12 cellular contexts compared by ENCODE assay signal in the genomic region with DNA sequence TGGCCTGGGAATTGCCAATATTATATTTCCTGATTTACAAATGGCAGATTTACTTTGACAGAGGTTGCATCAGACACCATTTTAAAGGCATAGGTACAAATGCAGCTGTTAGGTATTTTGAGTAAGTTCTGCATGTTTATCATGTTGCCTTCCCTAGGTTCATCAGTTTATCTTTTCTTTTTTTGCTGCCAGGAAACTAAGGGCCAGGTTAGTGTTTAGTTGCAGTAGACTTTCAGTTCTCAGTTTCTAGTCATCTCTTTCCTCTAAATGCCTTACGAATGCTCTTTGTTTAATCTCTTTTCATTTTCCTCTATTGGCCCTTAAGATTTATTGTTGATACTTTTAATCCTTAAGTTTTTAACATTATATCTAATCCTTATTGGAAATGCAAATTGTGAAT.
A peak's percentile ranks its signal among the peaks of the same experiment; 100 is the strongest.
DNase-seq lines count a peak whose midpoint lies in the region; ATAC-seq and TF ChIP-seq lines count a peak whose summit lies in the region.
"Had no signal": no experiment of that assay in that cellular context is flagged by ENCODE, and none has a peak within 500 bp of the region (broad histone marks: within the 10 kb centered on the region; RNA-seq: fewer than 3 reads in every experiment).

No MANE protein-coding gene starts in this region.

- TF ChIP-seq CTCF in neural crest cell (conservative IDR thresholded peaks at IDR 0.05) (no peak), RWPE1 (conservative IDR thresholded peaks at IDR 0.05; ENCODE audit: low read depth) (no peak)

- peak overlapping the region; percentile 41 for H3K27ac Mint-ChIP-seq in activated naive CD4-positive, alpha-beta T cell treated with anti-CD3 and anti-CD28 coated beads, Interleukin-2, amount 50 U/mL, for 24 hours
- H3K27ac Mint-ChIP-seq in activated naive CD4-positive, alpha-beta T cell treated with anti-CD3 and anti-CD28 coated beads, Interleukin-2, amount 10 ng/mL, durations not matched to agents 7 days and 5 days = no peak overlapping the region
- peak overlapping the region; percentile 15 for H3K27ac Mint-ChIP-seq in neural crest cell (ENCODE audit: unreplicated experiment)
- peak overlapping the region in 1 of 2 donors; percentile 45 for H3K27ac Mint-ChIP-seq in effector memory CD8-positive, alpha-beta T cell
- H3K27ac Mint-ChIP-seq: activated naive CD8-positive, alpha-beta T cell treated with anti-CD3 and anti-CD28 coated beads, Interleukin-2, amount 10 ng/mL, durations not matched to agents 7 days and 5 days had no signal

- CTCF ChIA-PET in activated naive CD4-positive, alpha-beta T cell treated with anti-CD3 and anti-CD28 coated beads, Interleukin-2, amount 10 ng/mL, durations not matched to agents 7 days and 5 days (lab: Charles Lee) = no interaction called here
- CTCF ChIA-PET in RWPE1 (lab: Yijun Ruan, JAX) = interaction anchor here (0.7 kb wide), 1 partner anchor 158 kb away, joined by 4 read pairs; no protein-coding TSS in a partner anchor

- peaks cover 5% of the 10 kb centered on the region for H3K9me3 Mint-ChIP-seq in activated naive CD4-positive, alpha-beta T cell treated with anti-CD3 and anti-CD28 coated beads, Interleukin-2, amount 50 U/mL, for 24 hours
- H3K9me3 Mint-ChIP-seq in activated naive CD4-positive, alpha-beta T cell treated with anti-CD3 and anti-CD28 coated beads, Interleukin-2, amount 10 ng/mL, durations not matched to agents 7 days and 5 days = peaks cover 14% of the 10 kb centered on the region
- peaks cover 8% of the 10 kb centered on the region for H3K9me3 Mint-ChIP-seq in neural crest cell
- peaks cover 0 to 2% of the 10 kb centered on the region in 2 donors for H3K9me3 Mint-ChIP-seq in effector memory CD8-positive, alpha-beta T cell

- ATAC-seq in GM21723 (IDR thresholded peaks at IDR 0.05; ENCODE audit: unreplicated experiment) (peak; percentile 97), HG03108 (IDR thresholded peaks at IDR 0.05; ENCODE audit: unreplicated experiment) (peak; percentile 98)
- ATAC-seq in effector memory CD8-positive, alpha-beta T cell (replicated peaks) = no peak

- H3K4me3 Mint-ChIP-seq in activated naive CD4-positive, alpha-beta T cell treated with anti-CD3 and anti-CD28 coated beads, Interleukin-2, amount 50 U/mL, for 24 hours = no peak overlapping the region
- H3K4me3 Mint-ChIP-seq in activated naive CD4-positive, alpha-beta T cell treated with anti-CD3 and anti-CD28 coated beads, Interleukin-2, amount 10 ng/mL, durations not matched to agents 7 days and 5 days = no peak overlapping the region
- no peak overlapping the region for H3K4me3 Mint-ChIP-seq in neural crest cell
- H3K4me3 Mint-ChIP-seq in effector memory CD8-positive, alpha-beta T cell = no peak overlapping the region
- H3K4me3 Mint-ChIP-seq: activated naive CD8-positive, alpha-beta T cell treated with anti-CD3 and anti-CD28 coated beads, Interleukin-2, amount 10 ng/mL, durations not matched to agents 7 days and 5 days had no signal

- POLR2A ChIA-PET in RWPE1 (lab: Yijun Ruan, JAX; ENCODE audit: low non-redundant PET) = no interaction called here

- no peak overlapping the region for H3K27ac ChIP-seq in RWPE1

- no peak for DNase-seq in activated naive CD4-positive, alpha-beta T cell treated with anti-CD3 and anti-CD28 coated beads, Interleukin-2, amount 10 ng/mL, durations not matched to agents 7 days and 5 days
- no peak for DNase-seq in neural crest cell (ENCODE audit: low read depth, low spot score)
- DNase-seq in effector memory CD8-positive, alpha-beta T cell = no peak
- no peak for DNase-seq in RWPE1 (ENCODE audit: low spot score)
- no peak for DNase-seq in DMS79 (lab: John Stamatoyannopoulos, UW)
- DNase-seq: activated CD4-positive, alpha-beta T cell treated with anti-CD3 and anti-CD28 coated beads for 1 hour; activated naive CD8-positive, alpha-beta T cell treated with anti-CD3 and anti-CD28 coated beads, Interleukin-2, amount 10 ng/mL, durations not matched to agents 7 days and 5 days; foreskin melanocyte; SHP77 treated with DMSO at 0.1 percent for 48 hours had no signal

- H3K36me3 Mint-ChIP-seq in activated naive CD4-positive, alpha-beta T cell treated with anti-CD3 and anti-CD28 coated beads, Interleukin-2, amount 50 U/mL, for 24 hours = peaks cover 41% of the 10 kb centered on the region
- peaks cover 49% of the 10 kb centered on the region for H3K36me3 Mint-ChIP-seq in activated naive CD4-positive, alpha-beta T cell treated with anti-CD3 and anti-CD28 coated beads, Interleukin-2, amount 10 ng/mL, durations not matched to agents 7 days and 5 days
- H3K36me3 Mint-ChIP-seq in neural crest cell (ENCODE audit: low read depth) = peaks cover 33% of the 10 kb centered on the region
- peaks cover 13% of the 10 kb centered on the region for H3K36me3 Mint-ChIP-seq in effector memory CD8-positive, alpha-beta T cell (ENCODE audit: insufficient read depth)

- peaks cover 54% of the 10 kb centered on the region for H3K4me1 Mint-ChIP-seq in activated naive CD4-positive, alpha-beta T cell treated with anti-CD3 and anti-CD28 coated beads, Interleukin-2, amount 50 U/mL, for 24 hours
- H3K4me1 Mint-ChIP-seq in activated naive CD4-positive, alpha-beta T cell treated with anti-CD3 and anti-CD28 coated beads, Interleukin-2, amount 10 ng/mL, durations not matched to agents 7 days and 5 days = peaks cover 21% of the 10 kb centered on the region
- H3K4me1 Mint-ChIP-seq in neural crest cell = no peaks in the 10 kb centered on the region
- peaks cover 16 to 29% of the 10 kb centered on the region in 2 donors for H3K4me1 Mint-ChIP-seq in effector memory CD8-positive, alpha-beta T cell (ENCODE audit: low read depth in 2 of 2)

- H3K27me3 Mint-ChIP-seq in activated naive CD4-positive, alpha-beta T cell treated with anti-CD3 and anti-CD28 coated beads, Interleukin-2, amount 50 U/mL, for 24 hours = no peaks in the 10 kb centered on the region
- H3K27me3 Mint-ChIP-seq in activated naive CD4-positive, alpha-beta T cell treated with anti-CD3 and anti-CD28 coated beads, Interleukin-2, amount 10 ng/mL, durations not matched to agents 7 days and 5 days = no peaks in the 10 kb centered on the region
- no peaks in the 10 kb centered on the region for H3K27me3 Mint-ChIP-seq in neural crest cell (ENCODE audit: low read depth)
- no peaks in the 10 kb centered on the region for H3K27me3 Mint-ChIP-seq in effector memory CD8-positive, alpha-beta T cell
- H3K27me3 Mint-ChIP-seq: activated naive CD8-positive, alpha-beta T cell treated with anti-CD3 and anti-CD28 coated beads, Interleukin-2, amount 10 ng/mL, durations not matched to agents 7 days and 5 days had no signal
